In genomic region chr19:35365303-35365702, GRCh38 we compare ENCODE assay signal across 31 cellular contexts. TPM values are rescaled to one million over a fixed set of nuclear protein-coding genes. Genes with fewer than 3 reads are reported as not detected.
"Had no signal": no experiment of that assay in that cellular context is flagged by ENCODE, and none has a peak within 500 bp of the region (broad histone marks: within the 10 kb centered on the region; RNA-seq: fewer than 3 reads in every experiment).

No MANE protein-coding gene starts in this region.

- H3K4me1 ChIP-seq: Peyer's patch, SJSA1 had no signal

- ATAC-seq: activated CD8-positive, alpha-beta T cell treated with anti-CD3 and anti-CD28 coated beads, Interleukin-2, amount 10 ng/mL, durations not matched to agents 7 days and 5 days; activated naive CD8-positive, alpha-beta T cell treated with anti-CD3 and anti-CD28 coated beads, Interleukin-2, amount 50 U/mL, for 24 hours; PC-3 had no signal

- DNase-seq: activated CD4-positive, alpha-beta T cell treated with anti-CD3 and anti-CD28 coated beads, Interleukin-2, amount 10 ng/mL, durations not matched to agents 7 days and 5 days; activated CD4-positive, alpha-beta T cell treated with anti-CD3 and anti-CD28 coated beads, Interleukin-2, amount 50 U/mL, for 48 hours; activated CD8-positive, alpha-beta memory T cell treated with anti-CD3 and anti-CD28 coated beads, Interleukin-2, amount 50 U/mL, for 48 hours; activated CD8-positive, alpha-beta T cell treated with anti-CD3 and anti-CD28 coated beads, Interleukin-2, amount 10 ng/mL, durations not matched to agents 7 days and 5 days; activated effector memory CD4-positive, alpha-beta T cell treated with Interleukin-2 at 50 U/mL for 16 hours; activated naive CD4-positive, alpha-beta T cell treated with anti-CD3 and anti-CD28 coated beads, Interleukin-2, amount 10 ng/mL, durations not matched to agents 7 days and 5 days; activated naive CD8-positive, alpha-beta T cell treated with anti-CD3 and anti-CD28 coated beads, Interleukin-2, amount 50 U/mL, for 24 hours; anterior cingulate cortex; central memory CD4-positive, alpha-beta T cell; NCI-H1105; NCI-H1417 treated with DMSO at 0.1 percent for 48 hours; NCI-H187 treated with DMSO at 0.1 percent for 48 hours; NCI-H2081; NCI-H2171 treated with DMSO at 0.1 percent for 48 hours; NCI-H226; NCI-H510A; NCI-H526; NCI-H748 treated with DMSO at 0.1 percent for 48 hours; NK-92 treated with Interleukin-12 subunit alpha and Interleukin-12 subunit beta, amount 100 ng/mL, for 24 hours; PC-3; Peyer's patch; RPMI8226; SHP77 treated with DMSO at 0.1 percent for 48 hours; SK-N-SH had no signal

- H3K4me1 Mint-ChIP-seq: activated CD4-positive, alpha-beta T cell treated with anti-CD3 and anti-CD28 coated beads, Interleukin-2, amount 10 ng/mL, durations not matched to agents 7 days and 5 days; activated naive CD4-positive, alpha-beta T cell treated with anti-CD3 and anti-CD28 coated beads, Interleukin-2, amount 10 ng/mL, durations not matched to agents 7 days and 5 days; activated naive CD8-positive, alpha-beta T cell treated with anti-CD3 and anti-CD28 coated beads, Interleukin-2, amount 50 U/mL, for 24 hours; brain had no signal

- H3K4me3 ChIP-seq: Peyer's patch, SJSA1 had no signal

- H3K27ac Mint-ChIP-seq: activated CD4-positive, alpha-beta T cell treated with anti-CD3 and anti-CD28 coated beads, Interleukin-2, amount 10 ng/mL, durations not matched to agents 7 days and 5 days; activated CD8-positive, alpha-beta T cell treated with anti-CD3 and anti-CD28 coated beads, Interleukin-2, amount 10 ng/mL, durations not matched to agents 7 days and 5 days; activated naive CD4-positive, alpha-beta T cell treated with anti-CD3 and anti-CD28 coated beads, Interleukin-2, amount 10 ng/mL, durations not matched to agents 7 days and 5 days; activated naive CD8-positive, alpha-beta T cell treated with anti-CD3 and anti-CD28 coated beads, Interleukin-2, amount 50 U/mL, for 24 hours; brain; T-helper 1 cell treated with Interleukin-12 subunit alpha and Interleukin-12 subunit beta and Interleukin-4 antibody, amounts not matched to agents 30 μg/mL and 1 μg/mL, for 36 hours; T-helper 2 cell treated with Interferon-gamma antibody and Interleukin-4, amounts not matched to agents 5 μg/mL and 100 μg/mL, for 36 hours had no signal

- H3K9me3 ChIP-seq: Peyer's patch, SJSA1, SK-N-SH had no signal

- H3K9me3 Mint-ChIP-seq: activated CD4-positive, alpha-beta T cell treated with anti-CD3 and anti-CD28 coated beads, Interleukin-2, amount 10 ng/mL, durations not matched to agents 7 days and 5 days; activated naive CD4-positive, alpha-beta T cell treated with anti-CD3 and anti-CD28 coated beads, Interleukin-2, amount 10 ng/mL, durations not matched to agents 7 days and 5 days; activated naive CD8-positive, alpha-beta T cell treated with anti-CD3 and anti-CD28 coated beads, Interleukin-2, amount 50 U/mL, for 24 hours; brain; T-helper 1 cell treated with Interleukin-12 subunit alpha and Interleukin-12 subunit beta and Interleukin-4 antibody, amounts not matched to agents 30 μg/mL and 1 μg/mL, for 36 hours; T-helper 2 cell treated with Interferon-gamma antibody and Interleukin-4, amounts not matched to agents 5 μg/mL and 100 μg/mL, for 36 hours had no signal

- H3K36me3 Mint-ChIP-seq: activated naive CD4-positive, alpha-beta T cell treated with anti-CD3 and anti-CD28 coated beads, Interleukin-2, amount 10 ng/mL, durations not matched to agents 7 days and 5 days; activated naive CD8-positive, alpha-beta T cell; brain had no signal

- H3K27ac ChIP-seq: Peyer's patch, SJSA1 had no signal

- H3K4me3 Mint-ChIP-seq: activated CD4-positive, alpha-beta T cell treated with anti-CD3 and anti-CD28 coated beads, Interleukin-2, amount 10 ng/mL, durations not matched to agents 7 days and 5 days; activated CD8-positive, alpha-beta T cell treated with anti-CD3 and anti-CD28 coated beads, Interleukin-2, amount 10 ng/mL, durations not matched to agents 7 days and 5 days; activated naive CD4-positive, alpha-beta T cell treated with anti-CD3 and anti-CD28 coated beads, Interleukin-2, amount 10 ng/mL, durations not matched to agents 7 days and 5 days; activated naive CD8-positive, alpha-beta T cell; activated naive CD8-positive, alpha-beta T cell treated with anti-CD3 and anti-CD28 coated beads, Interleukin-2, amount 50 U/mL, for 24 hours; brain; T-helper 1 cell treated with Interleukin-12 subunit alpha and Interleukin-12 subunit beta and Interleukin-4 antibody, amounts not matched to agents 30 μg/mL and 1 μg/mL, for 36 hours; T-helper 2 cell treated with Interferon-gamma antibody and Interleukin-4, amounts not matched to agents 5 μg/mL and 100 μg/mL, for 36 hours had no signal

- H3K27me3 ChIP-seq: Peyer's patch had no signal

- H3K36me3 ChIP-seq: Peyer's patch, SJSA1 had no signal

RNA-seq across cellular contexts. Expression of gene GPR42, which starts 5.6 kb away (rescaled TPM):
- total RNA-seq: activated CD4-positive, alpha-beta T cell treated with anti-CD3 and anti-CD28 coated beads, Interleukin-2, amount 10 ng/mL, durations not matched to agents 7 days and 5 days; activated CD8-positive, alpha-beta T cell treated with anti-CD3 and anti-CD28 coated beads, Interleukin-2, amount 10 ng/mL, durations not matched to agents 7 days and 5 days; cerebellum; M059J; PC-3; SJSA1 had no signal

RNA-seq across cellular contexts. Expression of gene FFAR3, which starts 7.0 kb away (rescaled TPM):
- total RNA-seq: activated CD4-positive, alpha-beta T cell treated with anti-CD3 and anti-CD28 coated beads, Interleukin-2, amount 10 ng/mL, durations not matched to agents 7 days and 5 days; activated CD8-positive, alpha-beta T cell treated with anti-CD3 and anti-CD28 coated beads, Interleukin-2, amount 10 ng/mL, durations not matched to agents 7 days and 5 days; cerebellum; M059J; PC-3; SJSA1 had no signal

RNA-seq across cellular contexts. Expression of gene FFAR1, which starts 17.6 kb away (rescaled TPM):
- total RNA-seq: activated CD4-positive, alpha-beta T cell treated with anti-CD3 and anti-CD28 coated beads, Interleukin-2, amount 10 ng/mL, durations not matched to agents 7 days and 5 days; activated CD8-positive, alpha-beta T cell treated with anti-CD3 and anti-CD28 coated beads, Interleukin-2, amount 10 ng/mL, durations not matched to agents 7 days and 5 days; cerebellum; M059J; PC-3; SJSA1 had no signal

RNA-seq across cellular contexts. Expression of gene CD22, which starts 36.3 kb away (rescaled TPM):
- total RNA-seq: cerebellum had no signal
